Comparison of ENCODE assay signal across 14 cellular contexts in the genomic region with DNA sequence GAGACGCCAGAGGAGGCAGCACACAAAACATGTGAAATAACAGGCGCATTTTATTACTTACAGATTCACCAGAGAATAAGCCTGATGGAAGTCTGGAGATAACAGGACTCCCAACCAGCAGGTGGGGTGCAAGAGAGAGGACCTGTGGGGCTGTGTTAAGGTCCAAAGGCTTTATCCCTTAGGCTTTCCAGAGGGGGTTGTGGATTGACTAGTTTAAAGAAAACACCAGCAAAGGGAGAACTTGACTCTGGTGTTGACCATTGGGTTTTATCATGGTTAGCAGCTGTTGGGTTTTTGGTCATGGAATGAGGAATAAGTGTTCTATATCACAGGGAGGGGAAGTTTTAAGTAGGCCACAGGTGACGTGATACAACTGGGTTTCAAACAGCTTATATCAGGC. TPM values are rescaled to one million over a fixed set of nuclear protein-coding genes. Genes with fewer than 3 reads are reported as not detected.
DNase-seq lines count a peak whose midpoint lies in the region; ATAC-seq and TF ChIP-seq lines count a peak whose summit lies in the region.
"Had no signal": no experiment of that assay in that cellular context is flagged by ENCODE, and none has a peak within 500 bp of the region (broad histone marks: within the 10 kb centered on the region; RNA-seq: fewer than 3 reads in every experiment).

No MANE protein-coding gene starts in this region.

- no peak for ATAC-seq in heart left ventricle
- ATAC-seq in upper lobe of right lung, result no peak
- no peak for ATAC-seq in GM21515 (IDR thresholded peaks at IDR 0.05; ENCODE audit: unreplicated experiment)
- ATAC-seq in HG02852 (IDR thresholded peaks at IDR 0.05; ENCODE audit: unreplicated experiment), result no peak
- ATAC-seq: heart right ventricle had no signal

- H3K27ac ChIP-seq in left ventricle myocardium inferior (replicated peaks) (peak overlapping the region; percentile 99), heart left ventricle (peak overlapping the region in 3 of 12 donors; percentile 99), WERI-Rb-1 (no peak overlapping the region), upper lobe of right lung (peak overlapping the region; percentile 97)

- H3K36me3 ChIP-seq in left ventricle myocardium inferior, result no peaks in the 10 kb centered on the region
- no peaks in the 10 kb centered on the region for H3K36me3 ChIP-seq in heart left ventricle
- H3K36me3 ChIP-seq in WERI-Rb-1, result no peaks in the 10 kb centered on the region
- no peaks in the 10 kb centered on the region for H3K36me3 ChIP-seq in upper lobe of right lung
- H3K36me3 ChIP-seq: adrenal gland, heart right ventricle had no signal

- 90 to 98% (median 94%) methylated on average over 3 of the region's 3 CpGs for WGBS in heart left ventricle, 4 donors

- H3K4me3 ChIP-seq in left ventricle myocardium inferior (no peak overlapping the region), heart left ventricle (no peak overlapping the region), WERI-Rb-1 (ENCODE audit: low read depth, low read length) (no peak overlapping the region), upper lobe of right lung (no peak overlapping the region)
- H3K4me3 ChIP-seq: adrenal gland, heart right ventricle had no signal

- no peaks in the 10 kb centered on the region for H3K9me3 ChIP-seq in left ventricle myocardium inferior (replicated peaks)
- no peaks in the 10 kb centered on the region for H3K9me3 ChIP-seq in heart left ventricle
- H3K9me3 ChIP-seq in WERI-Rb-1 (ENCODE audit: severe bottlenecking), result no peaks in the 10 kb centered on the region
- H3K9me3 ChIP-seq in upper lobe of right lung, result no peaks in the 10 kb centered on the region
- H3K9me3 ChIP-seq: adrenal gland, heart right ventricle had no signal

- H3K4me1 Mint-ChIP-seq in mesothelial cell of epicardium, result peaks cover 27% of the 10 kb centered on the region

- H3K9me3 Mint-ChIP-seq in mesothelial cell of epicardium, result peaks cover 6% of the 10 kb centered on the region

- H3K4me1 ChIP-seq in left ventricle myocardium inferior, result peaks cover 32% of the 10 kb centered on the region
- peaks cover 0 to 21% (median 16%) of the 10 kb centered on the region in 12 donors for H3K4me1 ChIP-seq in heart left ventricle
- peaks cover 18% of the 10 kb centered on the region for H3K4me1 ChIP-seq in upper lobe of right lung

- no peak for TF ChIP-seq POLR2A in heart left ventricle (IDR thresholded peaks at IDR 0.05)

- intact Hi-C loops in left ventricle myocardium inferior (cut with micrococcal nuclease) (no loop called here), heart left ventricle (cut with DNase I) (loop anchor here (5.0 to 10.0 kb wide), 6 partner anchors 291 to 346 kb away; no protein-coding TSS in a partner anchor), upper lobe of right lung (cut with DNase I) (no loop called here)

- no peaks in the 10 kb centered on the region for H3K27me3 ChIP-seq in left ventricle myocardium inferior (ENCODE audit: low read depth)
- H3K27me3 ChIP-seq in heart left ventricle, result no peaks in the 10 kb centered on the region
- H3K27me3 ChIP-seq in WERI-Rb-1 (ENCODE audit: insufficient read depth, low read depth, severe bottlenecking), result no peaks in the 10 kb centered on the region
- H3K27me3 ChIP-seq in upper lobe of right lung, result no peaks in the 10 kb centered on the region
- H3K27me3 ChIP-seq: adrenal gland, heart right ventricle had no signal

- TF ChIP-seq CTCF in left ventricle myocardium inferior (IDR thresholded peaks at IDR 0.05; ENCODE audit: borderline replicate concordance), result no peak
- no peak for TF ChIP-seq CTCF in heart left ventricle (IDR thresholded peaks at IDR 0.05)
- TF ChIP-seq CTCF in WERI-Rb-1 (IDR thresholded peaks at IDR 0.05; ENCODE audit: low read depth, low read length), result peak; percentile 10; the same call in 1 of the 2 replicates
- TF ChIP-seq CTCF in mesothelial cell of epicardium (IDR thresholded peaks at IDR 0.05; ENCODE audit: unreplicated experiment), result no peak
- no peak for TF ChIP-seq CTCF in upper lobe of right lung (IDR thresholded peaks at IDR 0.05)

- no peaks in the 10 kb centered on the region for H3K27me3 Mint-ChIP-seq in mesothelial cell of epicardium (ENCODE audit: low read depth)

- H3K27ac Mint-ChIP-seq in mesothelial cell of epicardium, result peak overlapping the region; percentile 59

- H3K36me3 Mint-ChIP-seq in mesothelial cell of epicardium, result no peaks in the 10 kb centered on the region

- DNase-seq in left ventricle myocardium inferior (no peak), heart left ventricle (no peak), WERI-Rb-1 (no peak), mesothelial cell of epicardium (ENCODE audit: low spot score in 2 of 2, unreplicated experiment in 2 of 2) (no peak), upper lobe of right lung (no peak), T-helper 2 cell (no peak)
- DNase-seq: adrenal gland, DMS153, heart right ventricle, NCI-H2107, SIG-M5 had no signal

- no peak overlapping the region for H3K4me3 Mint-ChIP-seq in mesothelial cell of epicardium

RNA-seq across cellular contexts. Expression of a gene that starts 1.6 kb away (rescaled TPM):
- total RNA-seq in left ventricle myocardium inferior (8.3 TPM), heart left ventricle (1 to 10 TPM; 1.1 to 8.5 (median 6.0) TPM), mesothelial cell of epicardium (4.0 to 4.4 TPM (median 4.1 TPM) in 3 replicates), upper lobe of right lung (2.9 TPM)
- 1 to 10 TPM in 1 of 2 donors, under 1 TPM in 1; 0.98 to 1.4 TPM for polyA plus RNA-seq in heart left ventricle

RNA-seq across cellular contexts. Expression of a gene that starts 42.6 kb away (rescaled TPM):
- total RNA-seq in left ventricle myocardium inferior (0.85 TPM), heart left ventricle (under 1 TPM in 6 of 9 donors, not detected in 3; 0.14 to 0.56 (median 0.20) TPM), mesothelial cell of epicardium (12.7 to 13.6 TPM (median 13.0 TPM) in 3 replicates), upper lobe of right lung (3.7 TPM)
- polyA plus RNA-seq in heart left ventricle, result under 1 TPM; 0.07 to 0.19 TPM
- total RNA-seq: chondrocyte had no signal

Comparison
In these comparisons a context has a peak if more than half of its experiments do, and no peak if none do; other contexts are left out.
1. intact Hi-C loops: an anchor here in heart left ventricle (5.0 to 10.0 kb wide); none called in left ventricle myocardium inferior and upper lobe of right lung.